ENCODE assay signal across 13 cellular contexts in genomic region chr10:78416031-78416800, GRCh38.
DNase-seq lines count a peak whose midpoint lies in the region; ATAC-seq and TF ChIP-seq lines count a peak whose summit lies in the region.
"Had no signal": no experiment of that assay in that cellular context is flagged by ENCODE, and none has a peak within 500 bp of the region (broad histone marks: within the 10 kb centered on the region; RNA-seq: fewer than 3 reads in every experiment).

No MANE protein-coding gene starts in this region.

- H2AK5ac ChIP-seq in IMR-90 (ENCODE audit: low read depth, low read length), result no peak overlapping the region; the same call in 1 of the 2 replicates

- whole genome bisulfite sequencing in IMR-90 (ENCODE audit: extremely low coverage in 2 of 2, insufficient read length in 1 of 2), 2 experiments, result no CpG with 5 or more reads among the region's 2 CpGs
- WGBS in lung, 2 donors, result 32 to 45% methylated on average over 2 of the region's 2 CpGs

- peaks cover 13% of the 10 kb centered on the region for H3K9me1 ChIP-seq in IMR-90 (ENCODE audit: insufficient read depth, low read length)

- no peak overlapping the region for H2BK120ac ChIP-seq in IMR-90 (ENCODE audit: low read depth, low read length)

- H2BK20ac ChIP-seq in IMR-90 (ENCODE audit: low read depth, low read length), result no peak overlapping the region

- H4K20me1 ChIP-seq in IMR-90 (ENCODE audit: insufficient read depth, low read length), result no peaks in the 10 kb centered on the region

- H2AFZ ChIP-seq in IMR-90 (replicated peaks; ENCODE audit: low read length, poor library complexity), result peak overlapping the region; percentile 18

- intact Hi-C loops in IMR-90 (cut with micrococcal nuclease), result no loop called here

- H3K9me3 ChIP-seq in IMR-90 (ENCODE audit: control insufficient read depth, insufficient read depth, low read length) (no peaks in the 10 kb centered on the region), lung (ENCODE audit: control insufficient read depth in 2 of 2, insufficient read depth in 1 of 2, low read length in 1 of 2) (no peaks in the 10 kb centered on the region)
- H3K9me3 ChIP-seq: prostate gland, vagina had no signal

- no peaks in the 10 kb centered on the region for H3K79me1 ChIP-seq in IMR-90 (ENCODE audit: low read depth in 1 of 2, low read length in 2 of 2)

- H3K14ac ChIP-seq in IMR-90 (replicated peaks; ENCODE audit: low read depth, low read length), result peak overlapping the region; percentile 57; the same call in 1 of the 2 replicates

- H3K4me1 ChIP-seq in IMR-90 (ENCODE audit: control insufficient read depth, insufficient read depth, low read length) (peaks cover 3% of the 10 kb centered on the region; the same call in 1 of the 2 replicates), lung (ENCODE audit: control insufficient read depth in 2 of 2, insufficient read depth in 2 of 2, low read length in 2 of 2) (peaks cover 0 to 6% of the 10 kb centered on the region in 2 donors)
- H3K4me1 ChIP-seq: prostate gland, vagina had no signal

- H3K4me3 ChIP-seq in AG10803 (ENCODE audit: low read length) (no peak overlapping the region), IMR-90 (ENCODE audit: insufficient read depth, low read depth, low read length) (no peak overlapping the region), brain microvascular endothelial cell (ENCODE audit: low read depth, low read length) (no peak overlapping the region), lung (no peak overlapping the region)
- H3K4me3 ChIP-seq: prostate gland, vagina had no signal

- no peak for TF ChIP-seq RAD21 in IMR-90 (IDR thresholded peaks at IDR 0.05; ENCODE audit: low read length)

- no peak overlapping the region for H3K27ac ChIP-seq in IMR-90 (ENCODE audit: insufficient read depth, low read length)
- H3K27ac ChIP-seq in brain microvascular endothelial cell, result no peak overlapping the region
- H3K27ac ChIP-seq in lung (ENCODE audit: low read depth in 1 of 2, low read length in 1 of 2), result peak overlapping the region in 1 of 2 donors; percentile 34
- H3K27ac ChIP-seq: prostate gland, vagina had no signal

- no peak overlapping the region for H2AK9ac ChIP-seq in IMR-90 (replicated peaks; ENCODE audit: low read depth, low read length, poor library complexity)

- no peak overlapping the region for H3K23ac ChIP-seq in IMR-90 (ENCODE audit: low read depth, low read length)

- H3K36me3 ChIP-seq in IMR-90 (ENCODE audit: control insufficient read depth, insufficient read depth, low read length) (no peaks in the 10 kb centered on the region), brain microvascular endothelial cell (replicated peaks) (no peaks in the 10 kb centered on the region), lung (ENCODE audit: control insufficient read depth in 2 of 2, insufficient read depth in 2 of 2, low read length in 2 of 2) (no peaks in the 10 kb centered on the region)
- H3K36me3 ChIP-seq: prostate gland, vagina had no signal

- DNase-seq in AG10803 (ENCODE audit: low read depth), result peak; percentile 92
- DNase-seq in IMR-90, result peak; percentile 73
- DNase-seq in brain microvascular endothelial cell, result peak; percentile 3
- DNase-seq in lung (ENCODE audit: low spot score), result no peak
- DNase-seq in NCI-H1105 treated with DMSO at 0.1 percent for 48 hours (lab: John Stamatoyannopoulos, UW), result no peak
- DNase-seq in T-helper 1 cell, result no peak
- DNase-seq: activated CD8-positive, alpha-beta memory T cell treated with anti-CD3 and anti-CD28 coated beads for 24 hours; amygdala; CD4-positive, alpha-beta memory T cell had no signal

- H4K91ac ChIP-seq in IMR-90 (ENCODE audit: insufficient read depth, low read depth, low read length), result no peak overlapping the region; the same call in 1 of the 2 replicates

- CTCF ChIA-PET in IMR-90 (lab: Yijun Ruan, JAX), result no interaction called here

- dilution Hi-C loops in IMR-90 (cut with HindIII; ENCODE audit: low sequenced_read_pairs, unreplicated experiment), result no loop called here

- H3K9ac ChIP-seq in IMR-90 (ENCODE audit: low read depth, low read length), result no peak overlapping the region

- no peak overlapping the region for H4K8ac ChIP-seq in IMR-90 (ENCODE audit: low read depth in 2 of 2, low read length in 2 of 2)

- no peak for TF ChIP-seq CTCF in AG10803 (conservative IDR thresholded peaks at IDR 0.05; ENCODE audit: low read length)
- TF ChIP-seq CTCF in IMR-90 (conservative IDR thresholded peaks at IDR 0.05; ENCODE audit: low read depth, low read length), result no peak
- TF ChIP-seq CTCF in brain microvascular endothelial cell (IDR thresholded peaks at IDR 0.05; ENCODE audit: low read depth, low read length, missing control alignments), result no peak
- TF ChIP-seq CTCF in lung (IDR thresholded peaks at IDR 0.05; ENCODE audit: control extremely low read depth, extremely low read depth), result no peak

- no peak overlapping the region for H3K4me2 ChIP-seq in IMR-90 (ENCODE audit: low read depth, low read length)

- ATAC-seq in IMR-90 (ENCODE audit: low read depth), result peak; percentile 63
- ATAC-seq in lung (ENCODE audit: insufficient read depth, low FRiP score), result peak; percentile 53
- ATAC-seq in HG02798 (IDR thresholded peaks at IDR 0.05; ENCODE audit: poor library complexity, unreplicated experiment), result no peak
- ATAC-seq in HG02884 (IDR thresholded peaks at IDR 0.05; ENCODE audit: unreplicated experiment), result no peak

- peaks cover 12% of the 10 kb centered on the region; the same call in 1 of the 2 replicates for H3K27me3 ChIP-seq in IMR-90 (ENCODE audit: control insufficient read depth, insufficient read depth, low read length)
- no peaks in the 10 kb centered on the region for H3K27me3 ChIP-seq in brain microvascular endothelial cell (replicated peaks)
- no peaks in the 10 kb centered on the region for H3K27me3 ChIP-seq in lung (ENCODE audit: control insufficient read depth, insufficient read depth)
- H3K27me3 ChIP-seq: vagina had no signal

- no peak overlapping the region for H4K5ac ChIP-seq in IMR-90 (ENCODE audit: low read depth, low read length)

- no peak for TF ChIP-seq POLR2A in IMR-90 (IDR thresholded peaks at IDR 0.05; ENCODE audit: low read depth, low read length)

- no peak overlapping the region for H3K56ac ChIP-seq in IMR-90 (ENCODE audit: extremely low read depth, insufficient read depth, low read length)

- no TSS peak for BruUV-seq in IMR-90 (replicated peaks; lab: Mats Ljungman, UMichigan)

- H3K4ac ChIP-seq in IMR-90 (ENCODE audit: low read depth, low read length), result peak overlapping the region; percentile 19

- in situ Hi-C loops in IMR-90 (cut with MboI; ENCODE audit: low sequenced_read_pairs), result no loop called here
- in situ Hi-C loops in brain microvascular endothelial cell (cut with HindIII; ENCODE audit: low pct_ligation_motif_present, low sequenced_read_pairs), result no loop called here

- H3K18ac ChIP-seq in IMR-90 (ENCODE audit: low read depth, low read length), result no peak overlapping the region

- peak overlapping the region; percentile 13; the same call in 1 of the 3 replicates for H2BK15ac ChIP-seq in IMR-90 (ENCODE audit: low read depth, low read length)

- H2BK5ac ChIP-seq in IMR-90 (ENCODE audit: low read depth, low read length, poor library complexity, severe bottlenecking), result no peak overlapping the region

- POLR2A ChIA-PET in IMR-90 (lab: Charles Lee; ENCODE audit: unreplicated experiment), result no interaction called here

TF ChIP-seq in IMR-90, 13 proteins besides CTCF, POLR2A, EP300 and RAD21:
- TF ChIP-seq CHD1 (IDR thresholded peaks at IDR 0.05; ENCODE audit: low read depth, low read length) (no peak), USF2 (IDR thresholded peaks at IDR 0.05; ENCODE audit: low read depth, low read length) (peak; percentile 57; the same call in 1 of the 2 replicates), BHLHE40 (IDR thresholded peaks at IDR 0.05; ENCODE audit: low read depth, low read length) (peak; percentile 19; the same call in 1 of the 2 replicates)

Comparison
In these comparisons a context has a peak if more than half of its experiments do, and no peak if none do; other contexts are left out.
1. DNase-seq: peak in AG10803 (single experiment), IMR-90 (single experiment) and brain microvascular endothelial cell (single experiment); none in lung (single experiment), NCI-H1105 treated with DMSO at 0.1 percent for 48 hours (single experiment) and T-helper 1 cell (0 of 5).
2. ATAC-seq: peak in IMR-90 (single experiment) and lung (single experiment); none in HG02798 (single experiment) and HG02884 (single experiment).